In the genomic region with DNA sequence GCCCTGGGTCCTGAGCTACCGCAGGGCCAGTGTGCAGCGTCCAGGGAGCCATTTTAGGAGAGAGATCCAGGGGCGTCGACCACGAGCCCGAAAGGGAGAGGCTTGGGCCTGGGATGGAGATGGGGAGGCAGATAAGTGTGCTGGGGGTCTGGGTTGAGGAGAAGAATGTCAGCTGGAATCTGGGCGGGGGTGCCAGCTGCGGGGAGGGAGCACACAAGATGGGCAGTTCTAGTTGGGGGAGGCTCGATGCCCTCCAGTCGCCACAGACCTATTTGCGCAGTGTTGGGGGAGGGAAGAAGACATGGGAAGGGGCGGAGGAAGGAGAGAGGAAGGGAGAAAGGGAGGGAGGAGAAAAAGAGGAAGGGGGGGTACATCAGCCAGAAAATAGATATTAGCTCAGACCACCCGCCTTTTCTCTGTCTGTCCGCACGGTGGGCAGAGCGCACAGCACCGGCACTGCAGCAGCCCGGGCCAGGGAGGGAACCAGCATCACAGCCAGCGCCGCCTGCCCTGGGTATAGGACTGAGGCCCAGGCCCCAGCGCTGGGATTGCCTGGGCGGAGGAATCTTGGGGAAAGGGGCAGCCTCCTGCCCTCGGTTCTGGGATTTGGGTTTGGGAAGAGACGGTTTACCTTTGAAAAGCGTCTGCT, we compare ENCODE assay signal across 12 cellular contexts.
DNase-seq lines count a peak whose midpoint lies in the region; ATAC-seq and TF ChIP-seq lines count a peak whose summit lies in the region.
"Had no signal": no experiment of that assay in that cellular context is flagged by ENCODE, and none has a peak within 500 bp of the region (broad histone marks: within the 10 kb centered on the region; RNA-seq: fewer than 3 reads in every experiment).

No MANE protein-coding gene starts in this region.

- CTCF ChIA-PET in activated naive CD4-positive, alpha-beta T cell treated with anti-CD3 and anti-CD28 coated beads, Interleukin-2, amount 10 ng/mL, durations not matched to agents 7 days and 5 days (lab: Charles Lee) = no interaction called here
- CTCF ChIA-PET in RWPE1 (lab: Yijun Ruan, JAX) = interaction anchor here (0.7 to 1.3 kb wide), 4 partner anchors 12 to 709 kb away, joined by 3 to 5 read pairs (median 4); no protein-coding TSS in a partner anchor

- H3K36me3 Mint-ChIP-seq in activated naive CD4-positive, alpha-beta T cell treated with anti-CD3 and anti-CD28 coated beads, Interleukin-2, amount 10 ng/mL, durations not matched to agents 7 days and 5 days = peaks cover 7% of the 10 kb centered on the region
- peaks cover 3 to 9% of the 10 kb centered on the region in 2 donors for H3K36me3 Mint-ChIP-seq in stimulated activated naive B cell treated with anti-CD40 and anti-IgM and Interleukin-4, amounts not matched to agents 10 μg/mL and 1 μg/mL and 100 μg/mL, for 72 hours

- peak overlapping the region; percentile 45 for H3K27ac Mint-ChIP-seq in activated naive CD4-positive, alpha-beta T cell treated with anti-CD3 and anti-CD28 coated beads, Interleukin-2, amount 10 ng/mL, durations not matched to agents 7 days and 5 days
- H3K27ac Mint-ChIP-seq in stimulated activated naive B cell treated with anti-CD40 and anti-IgM and Interleukin-4, amounts not matched to agents 10 μg/mL and 1 μg/mL and 100 μg/mL, for 72 hours = peak overlapping the region; percentile 43

- peaks cover 7% of the 10 kb centered on the region for H3K4me1 Mint-ChIP-seq in activated naive CD4-positive, alpha-beta T cell treated with anti-CD3 and anti-CD28 coated beads, Interleukin-2, amount 10 ng/mL, durations not matched to agents 7 days and 5 days
- peaks cover 20 to 32% of the 10 kb centered on the region in 2 donors for H3K4me1 Mint-ChIP-seq in stimulated activated naive B cell treated with anti-CD40 and anti-IgM and Interleukin-4, amounts not matched to agents 10 μg/mL and 1 μg/mL and 100 μg/mL, for 72 hours

- no peak for ATAC-seq in stimulated activated naive B cell treated with anti-CD40 and anti-IgM and Interleukin-4, amounts not matched to agents 10 μg/mL and 1 μg/mL and 100 μg/mL, for 72 hours (replicated peaks)
- no peak for ATAC-seq in GM21526 (IDR thresholded peaks at IDR 0.05; ENCODE audit: low FRiP score, unreplicated experiment)

- peak overlapping the region; percentile 98 for H3K27ac ChIP-seq in RWPE1
- H3K27ac ChIP-seq: BLaER1 had no signal

- POLR2A ChIA-PET in RWPE1 (lab: Yijun Ruan, JAX; ENCODE audit: low non-redundant PET) = no interaction called here

- H3K4me3 Mint-ChIP-seq in activated naive CD4-positive, alpha-beta T cell treated with anti-CD3 and anti-CD28 coated beads, Interleukin-2, amount 10 ng/mL, durations not matched to agents 7 days and 5 days = no peak overlapping the region
- H3K4me3 Mint-ChIP-seq in stimulated activated naive B cell treated with anti-CD40 and anti-IgM and Interleukin-4, amounts not matched to agents 10 μg/mL and 1 μg/mL and 100 μg/mL, for 72 hours = peak overlapping the region; percentile 5 to 43

- peaks cover 95% of the 10 kb centered on the region for H3K27me3 Mint-ChIP-seq in activated naive CD4-positive, alpha-beta T cell treated with anti-CD3 and anti-CD28 coated beads, Interleukin-2, amount 10 ng/mL, durations not matched to agents 7 days and 5 days
- H3K27me3 Mint-ChIP-seq in stimulated activated naive B cell treated with anti-CD40 and anti-IgM and Interleukin-4, amounts not matched to agents 10 μg/mL and 1 μg/mL and 100 μg/mL, for 72 hours = peaks cover 79 to 86% of the 10 kb centered on the region in 2 donors

- peaks cover 4% of the 10 kb centered on the region for H3K9me3 Mint-ChIP-seq in activated naive CD4-positive, alpha-beta T cell treated with anti-CD3 and anti-CD28 coated beads, Interleukin-2, amount 10 ng/mL, durations not matched to agents 7 days and 5 days
- H3K9me3 Mint-ChIP-seq in stimulated activated naive B cell treated with anti-CD40 and anti-IgM and Interleukin-4, amounts not matched to agents 10 μg/mL and 1 μg/mL and 100 μg/mL, for 72 hours = peaks cover 0 to 2% of the 10 kb centered on the region in 2 donors

- DNase-seq in activated naive CD4-positive, alpha-beta T cell treated with anti-CD3 and anti-CD28 coated beads, Interleukin-2, amount 10 ng/mL, durations not matched to agents 7 days and 5 days = no peak
- DNase-seq in activated naive CD4-positive, alpha-beta T cell treated with anti-CD3 and anti-CD28 coated beads, Interleukin-2, amount 50 U/mL, for 16 hours = no peak
- DNase-seq in RWPE1 (ENCODE audit: low spot score) = no peak
- peak; percentile 64 for DNase-seq in islet precursor cell
- DNase-seq in stimulated activated naive B cell treated with anti-CD40 and anti-IgM and Interleukin-4, amounts not matched to agents 10 μg/mL and 1 μg/mL and 100 μg/mL, for 72 hours = no peak
- no peak for DNase-seq in kidney glomerular epithelial cell (lab: John Stamatoyannopoulos, UW)
- no peak for DNase-seq in NCI-H1930 (lab: John Stamatoyannopoulos, UW)
- DNase-seq: NCI-H1105, OCI-M1, T-helper 9 cell had no signal

- TF ChIP-seq CTCF in RWPE1 (conservative IDR thresholded peaks at IDR 0.05; ENCODE audit: low read depth) = no peak
